19 cellular contexts compared by ENCODE assay signal in the genomic region with DNA sequence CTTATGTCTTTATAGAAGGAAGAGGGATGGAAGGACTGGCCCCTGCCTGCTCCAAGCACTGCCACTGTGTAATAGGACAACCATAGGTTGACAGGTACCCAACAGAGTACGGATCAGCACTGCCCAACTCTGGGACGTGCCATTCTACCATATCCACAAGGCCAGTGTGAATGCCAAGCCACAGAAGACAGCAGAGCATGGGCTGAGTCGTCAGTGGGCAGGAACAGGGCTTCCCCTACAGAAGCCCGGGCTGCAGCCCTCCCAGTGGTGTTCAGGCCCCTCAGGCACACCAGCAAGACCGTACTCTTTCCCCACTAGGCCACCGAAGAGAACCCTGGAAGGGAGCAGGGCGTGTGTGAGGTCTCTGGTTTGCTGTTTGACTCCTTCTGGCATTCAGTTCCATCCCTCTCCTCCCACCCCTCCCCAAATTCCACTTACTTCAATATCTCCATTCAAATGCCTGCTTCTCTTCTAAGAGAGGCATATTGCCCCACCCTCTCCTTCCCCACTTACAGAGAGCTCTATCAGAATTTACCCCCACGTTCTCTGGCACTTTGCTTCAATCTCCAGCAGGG.
"Had no signal": no experiment of that assay in that cellular context is flagged by ENCODE, and none has a peak within 500 bp of the region (broad histone marks: within the 10 kb centered on the region; RNA-seq: fewer than 3 reads in every experiment).

No MANE protein-coding gene starts in this region.

- H3K9me3 Mint-ChIP-seq: activated B cell treated with CpG ODN at 0.5 μM for 24 hours; activated T-helper 17 cell treated with anti-CD3 and anti-CD28 coated beads, Interleukin-2, amount 50 U/mL, for 72 hours; T-helper 1 cell treated with Interleukin-12 subunit alpha and Interleukin-12 subunit beta and Interleukin-4 antibody, amounts not matched to agents 30 μg/mL and 1 μg/mL, for 36 hours had no signal

- H3K27ac Mint-ChIP-seq: activated B cell treated with CpG ODN at 0.5 μM for 24 hours; activated CD4-positive, alpha-beta T cell treated with anti-CD3 and anti-CD28 coated beads, Interleukin-2, amount 10 ng/mL, durations not matched to agents 24 days and 14 days; activated T-helper 17 cell treated with anti-CD3 and anti-CD28 coated beads, Interleukin-2, amount 50 U/mL, for 72 hours; T-helper 1 cell treated with Interleukin-12 subunit alpha and Interleukin-12 subunit beta and Interleukin-4 antibody, amounts not matched to agents 30 μg/mL and 1 μg/mL, for 36 hours had no signal

- H3K4me3 Mint-ChIP-seq: activated B cell treated with CpG ODN at 0.5 μM for 24 hours; activated CD4-positive, alpha-beta T cell treated with anti-CD3 and anti-CD28 coated beads, Interleukin-2, amount 10 ng/mL, durations not matched to agents 24 days and 14 days; activated T-helper 17 cell treated with anti-CD3 and anti-CD28 coated beads, Interleukin-2, amount 50 U/mL, for 72 hours; T-helper 1 cell treated with Interleukin-12 subunit alpha and Interleukin-12 subunit beta and Interleukin-4 antibody, amounts not matched to agents 30 μg/mL and 1 μg/mL, for 36 hours had no signal

- ATAC-seq: activated T-helper 17 cell treated with anti-CD3 and anti-CD28 coated beads, Interleukin-2, amount 50 U/mL, for 72 hours had no signal

- H3K27me3 Mint-ChIP-seq: activated B cell treated with CpG ODN at 0.5 μM for 24 hours; activated CD4-positive, alpha-beta T cell treated with anti-CD3 and anti-CD28 coated beads, Interleukin-2, amount 10 ng/mL, durations not matched to agents 24 days and 14 days; activated T-helper 17 cell treated with anti-CD3 and anti-CD28 coated beads, Interleukin-2, amount 50 U/mL, for 72 hours had no signal

- H3K4me1 Mint-ChIP-seq: activated CD4-positive, alpha-beta T cell treated with anti-CD3 and anti-CD28 coated beads, Interleukin-2, amount 10 ng/mL, durations not matched to agents 24 days and 14 days; activated T-helper 17 cell treated with anti-CD3 and anti-CD28 coated beads, Interleukin-2, amount 50 U/mL, for 72 hours had no signal

- DNase-seq: activated B cell treated with CpG ODN at 0.5 μM for 24 hours; activated CD4-positive, alpha-beta T cell treated with anti-CD3 and anti-CD28 coated beads for 1 hour; activated CD4-positive, alpha-beta T cell treated with anti-CD3 and anti-CD28 coated beads, Interleukin-2, amount 10 ng/mL, durations not matched to agents 24 days and 14 days; activated CD4-positive, alpha-beta T cell treated with anti-CD3 and anti-CD28 coated beads, Interleukin-2, amount 50 U/mL, for 48 hours; activated gamma-delta T cell; activated naive CD4-positive, alpha-beta T cell treated with anti-CD3 and anti-CD28 coated beads, Interleukin-2, amount 50 U/mL, for 16 hours; activated T-cell treated with anti-CD3 and anti-CD28 coated beads for 4 hours; activated T-cell treated with anti-CD3 and anti-CD28 coated beads, Interleukin-2, amount 50 U/mL, for 48 hours; amniotic stem cell; NCI-H1105; NCI-H1436; NCI-H1694 treated with DMSO at 0.1 percent for 48 hours; NCI-H510A; NCI-H526 treated with DMSO at 0.1 percent for 48 hours; NK-92 treated with Interleukin-12 subunit alpha and Interleukin-12 subunit beta, amount 100 ng/mL, for 24 hours; PC-9; SHP77 treated with DMSO at 0.1 percent for 48 hours had no signal
